In genomic region chr1:47348246-47348645, GRCh38 we compare ENCODE assay signal across 33 cellular contexts.
"Had no signal": no experiment of that assay in that cellular context is flagged by ENCODE, and none has a peak within 500 bp of the region (broad histone marks: within the 10 kb centered on the region; RNA-seq: fewer than 3 reads in every experiment).

No MANE protein-coding gene starts in this region.

- H3K4me3 Mint-ChIP-seq: activated CD4-positive, alpha-beta memory T cell treated with anti-CD3 and anti-CD28 coated beads for 36 hours; activated naive CD4-positive, alpha-beta T cell treated with anti-CD3 and anti-CD28 coated beads, Interleukin-2, amount 10 ng/mL, durations not matched to agents 7 days and 5 days; activated naive CD8-positive, alpha-beta T cell; activated naive CD8-positive, alpha-beta T cell treated with anti-CD3 and anti-CD28 coated beads, Interleukin-2, amount 50 U/mL, for 24 hours; activated T-cell treated with anti-CD3 and anti-CD28 coated beads, Interleukin-2, amount 50 U/mL, for 4 hours; activated T-helper 1 cell treated with anti-CD3 and anti-CD28 coated beads, Interleukin-12 subunit alpha, Interleukin-12 subunit beta, Interleukin-2, Interleukin-4 antibody, amounts not matched to agents 30 ng/mL and 10 ng/mL and 1 ng/mL, durations not matched to agents 14 hours and 24 hours and 36 hours; brain; T-helper 1 cell treated with Interleukin-12 subunit alpha and Interleukin-12 subunit beta and Interleukin-4 antibody, amounts not matched to agents 30 μg/mL and 1 μg/mL, for 36 hours; T-helper 2 cell treated with Interferon-gamma antibody and Interleukin-4, amounts not matched to agents 5 μg/mL and 100 μg/mL, for 36 hours; WTC11 had no signal

- H3K27ac ChIP-seq: SJSA1 had no signal

- H3K4me2 ChIP-seq: SK-N-SH had no signal

- H3K9me3 Mint-ChIP-seq: activated naive CD4-positive, alpha-beta T cell treated with anti-CD3 and anti-CD28 coated beads, Interleukin-2, amount 10 ng/mL, durations not matched to agents 7 days and 5 days; activated T-helper 1 cell treated with anti-CD3 and anti-CD28 coated beads, Interleukin-12 subunit alpha, Interleukin-12 subunit beta, Interleukin-2, Interleukin-4 antibody, amounts not matched to agents 30 ng/mL and 10 ng/mL and 1 ng/mL, durations not matched to agents 14 hours and 24 hours and 36 hours; T-helper 1 cell treated with Interleukin-12 subunit alpha and Interleukin-12 subunit beta and Interleukin-4 antibody, amounts not matched to agents 30 μg/mL and 1 μg/mL, for 36 hours; T-helper 2 cell treated with Interferon-gamma antibody and Interleukin-4, amounts not matched to agents 5 μg/mL and 100 μg/mL, for 36 hours; WTC11 had no signal

- H3K4me3 ChIP-seq: K562, SJSA1 had no signal

- H3K9ac ChIP-seq: SK-N-SH had no signal

- H3K36me3 Mint-ChIP-seq: WTC11 had no signal

- ATAC-seq: activated CD4-positive, CD25-positive, alpha-beta regulatory T cell treated with anti-CD3 and anti-CD28 coated beads, Interleukin-2, amount 50 U/mL, for 24 hours; activated naive CD8-positive, alpha-beta T cell treated with anti-CD3 and anti-CD28 coated beads, Interleukin-2, amount 50 U/mL, for 24 hours; activated T-cell treated with anti-CD3 and anti-CD28 coated beads, Interleukin-2, amount 50 U/mL, for 4 hours; K562; Panc1; WTC11 had no signal

- H3K27me3 Mint-ChIP-seq: activated CD4-positive, alpha-beta memory T cell treated with anti-CD3 and anti-CD28 coated beads for 36 hours; activated naive CD4-positive, alpha-beta T cell treated with anti-CD3 and anti-CD28 coated beads, Interleukin-2, amount 10 ng/mL, durations not matched to agents 7 days and 5 days; activated naive CD8-positive, alpha-beta T cell; activated naive CD8-positive, alpha-beta T cell treated with anti-CD3 and anti-CD28 coated beads, Interleukin-2, amount 50 U/mL, for 24 hours; brain had no signal

- H3K27ac Mint-ChIP-seq: activated CD4-positive, alpha-beta memory T cell treated with anti-CD3 and anti-CD28 coated beads for 36 hours; activated naive CD4-positive, alpha-beta T cell treated with anti-CD3 and anti-CD28 coated beads, Interleukin-2, amount 10 ng/mL, durations not matched to agents 7 days and 5 days; activated naive CD8-positive, alpha-beta T cell treated with anti-CD3 and anti-CD28 coated beads, Interleukin-2, amount 50 U/mL, for 24 hours; activated T-helper 1 cell treated with anti-CD3 and anti-CD28 coated beads, Interleukin-12 subunit alpha, Interleukin-12 subunit beta, Interleukin-2, Interleukin-4 antibody, amounts not matched to agents 30 ng/mL and 10 ng/mL and 1 ng/mL, durations not matched to agents 14 hours and 24 hours and 36 hours; brain; T-helper 1 cell treated with Interleukin-12 subunit alpha and Interleukin-12 subunit beta and Interleukin-4 antibody, amounts not matched to agents 30 μg/mL and 1 μg/mL, for 36 hours; T-helper 2 cell treated with Interferon-gamma antibody and Interleukin-4, amounts not matched to agents 5 μg/mL and 100 μg/mL, for 36 hours; WTC11 had no signal

- DNase-seq: activated CD4-positive, alpha-beta memory T cell treated with anti-CD3 and anti-CD28 coated beads for 36 hours; activated CD4-positive, alpha-beta T cell treated with anti-CD3 and anti-CD28 coated beads for 4 hours; activated CD4-positive, alpha-beta T cell treated with anti-CD3 and anti-CD28 coated beads, Interleukin-2, amount 50 U/mL, for 1 hour; activated CD8-positive, alpha-beta memory T cell treated with anti-CD3 and anti-CD28 coated beads, Interleukin-2, amount 50 U/mL, for 4 hours; activated effector memory CD4-positive, alpha-beta T cell treated with Interleukin-2 at 50 U/mL for 16 hours; activated naive CD4-positive, alpha-beta T cell treated with anti-CD3 and anti-CD28 coated beads, Interleukin-2, amount 10 ng/mL, durations not matched to agents 7 days and 5 days; activated naive CD8-positive, alpha-beta T cell treated with anti-CD3 and anti-CD28 coated beads, Interleukin-2, amount 50 U/mL, for 24 hours; activated T-cell treated with anti-CD3 and anti-CD28 coated beads for 4 hours; activated T-cell treated with anti-CD3 and anti-CD28 coated beads, Interleukin-2, amount 50 U/mL, for 4 hours; anterior cingulate cortex; central memory CD4-positive, alpha-beta T cell; NCI-H1105; NCI-H1417 treated with DMSO at 0.1 percent for 48 hours; NCI-H187 treated with DMSO at 0.1 percent for 48 hours; NCI-H2171 treated with DMSO at 0.1 percent for 48 hours; NCI-H2227 treated with DMSO at 0.1 percent for 48 hours; NCI-H446; NCI-H510A treated with DMSO at 0.1 percent for 48 hours; NCI-H526 treated with DMSO at 0.1 percent for 48 hours; NCI-H774; RPMI8226; SHP77 treated with DMSO at 0.1 percent for 48 hours; SK-N-SH had no signal

- H3K27me3 ChIP-seq: SJSA1 had no signal

- H3K4me1 ChIP-seq: SJSA1 had no signal

- H3K9me3 ChIP-seq: SJSA1, SK-N-SH had no signal

- H3K4me1 Mint-ChIP-seq: WTC11 had no signal
